ENCODE assay signal across 27 cellular contexts in the genomic region with DNA sequence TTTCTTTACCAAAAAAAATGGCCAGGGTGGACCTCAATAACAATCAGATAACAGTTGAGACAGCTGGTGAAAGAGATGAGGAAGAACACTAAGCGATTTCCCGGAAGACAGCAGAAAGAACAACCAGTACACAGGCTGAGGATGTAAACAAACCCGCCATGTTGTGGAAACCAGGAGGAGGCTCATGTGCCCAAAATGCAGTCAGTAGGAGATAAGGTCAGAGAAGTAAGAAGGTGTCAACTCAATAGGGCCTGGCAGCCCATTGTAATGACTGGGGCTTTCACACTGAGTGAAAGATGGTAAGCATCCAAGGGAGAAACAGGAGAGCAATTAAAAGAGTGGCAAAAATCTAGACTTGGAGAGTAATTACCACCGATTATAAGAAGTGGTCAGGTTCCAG.
"Had no signal": no experiment of that assay in that cellular context is flagged by ENCODE, and none has a peak within 500 bp of the region (broad histone marks: within the 10 kb centered on the region; RNA-seq: fewer than 3 reads in every experiment).

No MANE protein-coding gene starts in this region.

- H3K36me3 ChIP-seq: esophagus squamous epithelium, gastroesophageal sphincter, heart right ventricle, WERI-Rb-1 had no signal

- H3K27ac Mint-ChIP-seq: activated B cell treated with CpG ODN at 0.5 μM for 24 hours; activated CD8-positive, alpha-beta T cell treated with anti-CD3 and anti-CD28 coated beads for 36 hours; activated naive CD8-positive, alpha-beta T cell; activated T-helper 17 cell treated with anti-CD3 and anti-CD28 coated beads, Interleukin-2, amount 50 U/mL, for 72 hours had no signal

- H3K9me3 ChIP-seq: body of pancreas, esophagus squamous epithelium, gastroesophageal sphincter, heart right ventricle had no signal

- ATAC-seq: activated CD4-positive, CD25-positive, alpha-beta regulatory T cell treated with anti-CD3 and anti-CD28 coated beads, Interleukin-2, amount 50 U/mL, for 24 hours; activated CD8-positive, alpha-beta T cell treated with anti-CD3 and anti-CD28 coated beads for 36 hours; activated T-cell treated with anti-CD3 and anti-CD28 coated beads, Interleukin-2, amount 50 U/mL, for 4 hours; activated T-helper 17 cell treated with anti-CD3 and anti-CD28 coated beads, Interleukin-2, amount 50 U/mL, for 72 hours; body of pancreas; gastroesophageal sphincter had no signal

- DNase-seq: activated B cell treated with CpG ODN at 0.5 μM for 24 hours; activated CD4-positive, alpha-beta T cell treated with anti-CD3 and anti-CD28 coated beads for 48 hours; activated CD4-positive, alpha-beta T cell treated with anti-CD3 and anti-CD28 coated beads, Interleukin-2, amount 50 U/mL, for 1 hour; activated CD4-positive, alpha-beta T cell treated with anti-CD3 and anti-CD28 coated beads, Interleukin-2, amount 50 U/mL, for 48 hours; activated CD8-positive, alpha-beta memory T cell treated with anti-CD3 and anti-CD28 coated beads for 24 hours; activated CD8-positive, alpha-beta T cell treated with anti-CD3 and anti-CD28 coated beads for 36 hours; activated effector memory CD4-positive, alpha-beta T cell treated with Interleukin-2 at 50 U/mL for 16 hours; activated gamma-delta T cell treated with Interleukin-2 at 50 U/mL for 16 hours; activated naive CD4-positive, alpha-beta T cell treated with anti-CD3 and anti-CD28 coated beads, Interleukin-2, amount 50 U/mL, for 16 hours; activated naive CD4-positive, alpha-beta T cell treated with Interleukin-2 at 50 U/mL for 16 hours; activated T-cell treated with anti-CD3 and anti-CD28 coated beads, Interleukin-2, amount 50 U/mL, for 4 hours; amniotic stem cell; anterior cingulate cortex; body of pancreas; caudate nucleus; cortex of kidney; effector CD8-positive, alpha-beta T cell; esophagus squamous epithelium; foreskin melanocyte; heart right ventricle; T-helper 2 cell; WERI-Rb-1 had no signal

- H3K4me3 Mint-ChIP-seq: activated B cell treated with CpG ODN at 0.5 μM for 24 hours; activated CD8-positive, alpha-beta T cell treated with anti-CD3 and anti-CD28 coated beads for 36 hours; activated naive CD8-positive, alpha-beta T cell; activated T-cell treated with anti-CD3 and anti-CD28 coated beads, Interleukin-2, amount 50 U/mL, for 4 hours; activated T-helper 17 cell treated with anti-CD3 and anti-CD28 coated beads, Interleukin-2, amount 50 U/mL, for 72 hours had no signal

- H3K27ac ChIP-seq: body of pancreas, epithelial cell of prostate, esophagus squamous epithelium, gastroesophageal sphincter, WERI-Rb-1 had no signal

- H3K27me3 ChIP-seq: body of pancreas, gastroesophageal sphincter had no signal

- H3K4me3 ChIP-seq: body of pancreas, esophagus squamous epithelium, gastroesophageal sphincter, heart right ventricle had no signal

- H3K36me3 Mint-ChIP-seq: activated naive CD8-positive, alpha-beta T cell had no signal

- H3K4me1 Mint-ChIP-seq: activated B cell treated with CpG ODN at 0.5 μM for 24 hours; activated T-helper 17 cell treated with anti-CD3 and anti-CD28 coated beads, Interleukin-2, amount 50 U/mL, for 72 hours had no signal

- H3K9me3 Mint-ChIP-seq: activated B cell treated with CpG ODN at 0.5 μM for 24 hours; activated CD8-positive, alpha-beta T cell treated with anti-CD3 and anti-CD28 coated beads for 36 hours; activated T-cell treated with anti-CD3 and anti-CD28 coated beads, Interleukin-2, amount 50 U/mL, for 4 hours; activated T-helper 17 cell treated with anti-CD3 and anti-CD28 coated beads, Interleukin-2, amount 50 U/mL, for 72 hours had no signal
